21 cellular contexts compared by ENCODE assay signal in genomic region chr13:99066219-99066618, GRCh38.
DNase-seq lines count a peak whose midpoint lies in the region; ATAC-seq, FAIRE-seq and TF ChIP-seq lines count a peak whose summit lies in the region.
"Had no signal": no experiment of that assay in that cellular context is flagged by ENCODE, and none has a peak within 500 bp of the region (broad histone marks: within the 10 kb centered on the region; RNA-seq: fewer than 3 reads in every experiment).

No MANE protein-coding gene starts in this region.

- POLR2A ChIA-PET in HCT116 (lab: Charles Lee) = no interaction called here

- no peak overlapping the region for H2AFZ ChIP-seq in HCT116 (ENCODE audit: low read depth, low read length, poor library complexity, severe bottlenecking)
- no peak overlapping the region for H2AFZ ChIP-seq in neuronal stem cell (ENCODE audit: low read length)

- H2BK12ac ChIP-seq in neuronal stem cell (ENCODE audit: low read length) = no peak overlapping the region

- no peak overlapping the region for H4K8ac ChIP-seq in neuronal stem cell (ENCODE audit: low read depth, low read length)

- peak overlapping the region; percentile 7 for H3K4me3 Mint-ChIP-seq in activated naive CD8-positive, alpha-beta T cell treated with anti-CD3 and anti-CD28 coated beads, Interleukin-2, amount 50 U/mL, for 24 hours

- H3K79me2 ChIP-seq in HCT116 (ENCODE audit: insufficient read depth, low read length) = peaks cover 12% of the 10 kb centered on the region

- no peaks in the 10 kb centered on the region for H3K9me2 ChIP-seq in HCT116 (ENCODE audit: insufficient read depth)

- peak overlapping the region in 9 of 12 donors; percentile 5 to 78 (median 54) for H3K27ac ChIP-seq in heart left ventricle
- peak overlapping the region; percentile 69; the same call in 1 of the 2 replicates for H3K27ac ChIP-seq in HCT116 (ENCODE audit: low read depth, low read length)
- no peak overlapping the region for H3K27ac ChIP-seq in small intestine (ENCODE audit: low read depth in 1 of 2, low read length in 1 of 2)
- H3K27ac ChIP-seq in neuronal stem cell (replicated peaks; ENCODE audit: low read length) = no peak overlapping the region
- peak overlapping the region in 1 of 4 donors; percentile 81 for H3K27ac ChIP-seq in gastroesophageal sphincter
- H3K27ac ChIP-seq: foreskin keratinocyte, HL-60, pancreas, suprapubic skin had no signal

- H3K23ac ChIP-seq in neuronal stem cell (ENCODE audit: low read depth, low read length, poor library complexity) = no peak overlapping the region

- H3K4me2 ChIP-seq in HCT116 (ENCODE audit: low read length) (no peak overlapping the region), neuronal stem cell (ENCODE audit: insufficient read depth, low read length, poor library complexity, severe bottlenecking) (no peak overlapping the region)

- no peak overlapping the region for H2BK120ac ChIP-seq in neuronal stem cell (ENCODE audit: low read depth, low read length)

- no peak overlapping the region for H3K14ac ChIP-seq in neuronal stem cell (ENCODE audit: low read length)

- ATAC-seq in heart left ventricle (no peak), Right ventricle myocardium inferior (no peak), HCT116 (no peak), gastroesophageal sphincter (no peak)
- no peak for ATAC-seq in activated naive CD8-positive, alpha-beta T cell treated with anti-CD3 and anti-CD28 coated beads, Interleukin-2, amount 50 U/mL, for 24 hours

- intact Hi-C loops in heart left ventricle (cut with DNase I) = no loop called here
- intact Hi-C loops in Right ventricle myocardium inferior (cut with DNase I) = no loop called here
- intact Hi-C loops in HCT116 (cut with micrococcal nuclease) = no loop called here

- H3K27ac Mint-ChIP-seq in activated naive CD8-positive, alpha-beta T cell treated with anti-CD3 and anti-CD28 coated beads, Interleukin-2, amount 50 U/mL, for 24 hours = peak overlapping the region; percentile 3

- DNase-seq in heart left ventricle (no peak), Right ventricle myocardium inferior (ENCODE audit: missing footprints) (no peak), HCT116 (ENCODE audit: low read depth, low spot score) (no peak), small intestine (peak; percentile 37), NCI-H446 treated with DMSO at 0.1 percent for 48 hours (lab: John Stamatoyannopoulos, UW) (no peak), neuronal stem cell (ENCODE audit: low spot score) (no peak)
- DNase-seq in activated naive CD8-positive, alpha-beta T cell treated with anti-CD3 and anti-CD28 coated beads, Interleukin-2, amount 50 U/mL, for 24 hours = no peak
- DNase-seq: activated CD4-positive, alpha-beta T cell treated with anti-CD3 and anti-CD28 coated beads, Interleukin-2, amount 50 U/mL, for 48 hours; activated gamma-delta T cell treated with Interleukin-2 at 50 U/mL for 16 hours; cortex of kidney; GOT3; NCI-H1048; NCI-H2029 treated with DMSO at 0.1 percent for 48 hours; NCI-H510A; pancreas; stimulated activated CD4-positive, alpha-beta T cell treated with anti-CD3 and anti-CD28 coated beads, Interleukin-4, amount 100 ng/mL, for 1 hour had no signal

- TF ChIP-seq POLR2A in heart left ventricle (IDR thresholded peaks at IDR 0.05) = no peak
- no peak for TF ChIP-seq POLR2A in HCT116 (IDR thresholded peaks at IDR 0.05; ENCODE audit: borderline replicate concordance, extremely low read depth, insufficient read depth, insufficient read length)
- TF ChIP-seq POLR2A in gastroesophageal sphincter (IDR thresholded peaks at IDR 0.05) = no peak

- peak; percentile 81 for FAIRE-seq in small intestine (lab: Jason Lieb, UNC)
- FAIRE-seq: endothelial cell of umbilical vein, pancreas had no signal

- no peak overlapping the region for H3K18ac ChIP-seq in neuronal stem cell (ENCODE audit: low read length)

- no peak for TF ChIP-seq EP300 in gastroesophageal sphincter (IDR thresholded peaks at IDR 0.05)

- TF ChIP-seq CTCF in heart left ventricle (IDR thresholded peaks at IDR 0.05) (no peak), HCT116 (IDR thresholded peaks at IDR 0.05 in 2 of 3, conservative IDR thresholded peaks at IDR 0.05 in 1 of 3; ENCODE audit: borderline replicate concordance in 1 of 3, insufficient read depth in 1 of 3, low read depth in 2 of 3, low read length in 2 of 3) (no peak), gastroesophageal sphincter (IDR thresholded peaks at IDR 0.05) (no peak)

- no peaks in the 10 kb centered on the region for H3K79me1 ChIP-seq in neuronal stem cell (ENCODE audit: low read depth, low read length)

- no peaks in the 10 kb centered on the region for H3K27me3 Mint-ChIP-seq in activated naive CD8-positive, alpha-beta T cell treated with anti-CD3 and anti-CD28 coated beads, Interleukin-2, amount 50 U/mL, for 24 hours

- WGBS in heart left ventricle, 4 donors = 77 to 100% (median 94%) methylated on average over 1 of the region's 1 CpG
- 73 to 92% (median 84%) methylated on average over 1 of the region's 1 CpG for WGBS in small intestine, 3 donors
- WGBS in neuronal stem cell (ENCODE audit: extremely low coverage in 2 of 2, insufficient read length in 2 of 2, insufficient replicate concordance in 1 of 2), 2 donors = no CpG with 5 or more reads among the region's 1 CpG
- WGBS in gastroesophageal sphincter (ENCODE audit: low coverage in 1 of 2), 2 donors = 92 to 100% methylated on average over 1 of the region's 1 CpG

- H4K20me1 ChIP-seq in HCT116 (ENCODE audit: insufficient read depth) = no peaks in the 10 kb centered on the region

- RAD21 ChIA-PET in HCT116 (lab: Charles Lee; ENCODE audit: low non-redundant PET in 1 of 2, low total read pairs in 2 of 2, uncharacterized antibody in 2 of 2, unreplicated experiment in 2 of 2) = no interaction called here

- no peak overlapping the region for H2BK5ac ChIP-seq in neuronal stem cell (ENCODE audit: low read length)

- H3K9me3 ChIP-seq in heart left ventricle (no peaks in the 10 kb centered on the region), HCT116 (ENCODE audit: control insufficient read depth in 1 of 2, insufficient read depth in 1 of 2, low read depth in 1 of 2, low read length in 2 of 2) (peaks cover 0 to 4% of the 10 kb centered on the region in 2 experiments; a peak in 1 of 4 replicates), small intestine (ENCODE audit: control insufficient read depth, low read depth) (no peaks in the 10 kb centered on the region), neuronal stem cell (replicated peaks in 1 of 2; ENCODE audit: control insufficient read depth in 2 of 2, insufficient read depth in 1 of 2, low read depth in 1 of 2, low read length in 2 of 2) (no peaks in the 10 kb centered on the region), gastroesophageal sphincter (no peaks in the 10 kb centered on the region)
- H3K9me3 ChIP-seq: pancreas, suprapubic skin had no signal

- no TSS peak for BruUV-seq in HCT116 (replicated peaks; lab: Mats Ljungman, UMichigan)

- H3K9me3 Mint-ChIP-seq in activated naive CD8-positive, alpha-beta T cell treated with anti-CD3 and anti-CD28 coated beads, Interleukin-2, amount 50 U/mL, for 24 hours = no peaks in the 10 kb centered on the region

- no peak overlapping the region for H3K4ac ChIP-seq in neuronal stem cell (ENCODE audit: low read length)

- H3K36me3 Mint-ChIP-seq in activated naive CD8-positive, alpha-beta T cell treated with anti-CD3 and anti-CD28 coated beads, Interleukin-2, amount 50 U/mL, for 24 hours (ENCODE audit: low read depth) = peaks cover 10% of the 10 kb centered on the region

- no peak overlapping the region for H3K9ac ChIP-seq in HCT116 (ENCODE audit: low read length)
- no peak overlapping the region for H3K9ac ChIP-seq in neuronal stem cell (ENCODE audit: low read depth, low read length, poor library complexity)

- H3K4me3 ChIP-seq in heart left ventricle (peak overlapping the region in 3 of 12 donors; percentile 8 to 25 (median 24)), HCT116 (replicated peaks in 1 of 2; ENCODE audit: low read depth in 1 of 2, low read length in 2 of 2) (no peak overlapping the region), small intestine (ENCODE audit: low read depth in 1 of 2, low read length in 2 of 2) (no peak overlapping the region), neuronal stem cell (ENCODE audit: low read length in 2 of 2) (no peak overlapping the region), gastroesophageal sphincter (no peak overlapping the region)
- H3K4me3 ChIP-seq: pancreas, suprapubic skin had no signal

- CTCF ChIA-PET in HCT116 (lab: Charles Lee) = no interaction called here

- H3K36me3 ChIP-seq in heart left ventricle (no peaks in the 10 kb centered on the region), HCT116 (ENCODE audit: control insufficient read depth in 1 of 2, insufficient read depth in 2 of 2, low read length in 2 of 2) (no peaks in the 10 kb centered on the region; a peak in 1 of 4 replicates), small intestine (ENCODE audit: control insufficient read depth in 2 of 2, insufficient read depth in 2 of 2, low read length in 2 of 2) (no peaks in the 10 kb centered on the region), neuronal stem cell (replicated peaks in 1 of 2; ENCODE audit: control insufficient read depth in 2 of 2, insufficient read depth in 2 of 2, low read length in 2 of 2) (no peaks in the 10 kb centered on the region), gastroesophageal sphincter (no peaks in the 10 kb centered on the region)
- H3K36me3 ChIP-seq: pancreas, suprapubic skin had no signal

- no peak overlapping the region for H2AK5ac ChIP-seq in neuronal stem cell (ENCODE audit: low read depth, low read length)

- H3K4me1 ChIP-seq in heart left ventricle = peaks cover 0 to 41% (median 17%) of the 10 kb centered on the region in 12 donors
- peaks cover 20 to 39% of the 10 kb centered on the region in 2 experiments for H3K4me1 ChIP-seq in HCT116 (ENCODE audit: control insufficient read depth in 1 of 2, insufficient read depth in 2 of 2, low read length in 2 of 2)
- H3K4me1 ChIP-seq in small intestine (ENCODE audit: control insufficient read depth in 2 of 2, insufficient read depth in 1 of 2, low read depth in 1 of 2, low read length in 1 of 2) = peaks cover 5 to 6% of the 10 kb centered on the region in 2 donors
- no peaks in the 10 kb centered on the region for H3K4me1 ChIP-seq in neuronal stem cell (ENCODE audit: control insufficient read depth in 2 of 2, insufficient read depth in 1 of 2, low read depth in 1 of 2, low read length in 2 of 2)
- peaks cover 9 to 99% (median 25%) of the 10 kb centered on the region in 3 donors for H3K4me1 ChIP-seq in gastroesophageal sphincter

- no peak overlapping the region for H4K91ac ChIP-seq in neuronal stem cell (ENCODE audit: low read depth, low read length, poor library complexity)

- H3K4me1 Mint-ChIP-seq in activated naive CD8-positive, alpha-beta T cell treated with anti-CD3 and anti-CD28 coated beads, Interleukin-2, amount 50 U/mL, for 24 hours = peaks cover 60% of the 10 kb centered on the region

- H2BK15ac ChIP-seq in neuronal stem cell (ENCODE audit: low read length) = no peak overlapping the region

- TF ChIP-seq RAD21 in HCT116 (IDR thresholded peaks at IDR 0.05; ENCODE audit: low read depth) = no peak

- peaks cover 0 to 37% (median 0%) of the 10 kb centered on the region in 9 donors for H3K27me3 ChIP-seq in heart left ventricle
- no peaks in the 10 kb centered on the region for H3K27me3 ChIP-seq in HCT116 (ENCODE audit: insufficient read depth, low read length)
- H3K27me3 ChIP-seq in small intestine (ENCODE audit: control insufficient read depth in 2 of 2, insufficient read depth in 2 of 2, low read length in 2 of 2) = no peaks in the 10 kb centered on the region
- H3K27me3 ChIP-seq in neuronal stem cell (ENCODE audit: control insufficient read depth in 3 of 3, insufficient read depth in 3 of 3, low read depth in 1 of 3, low read length in 3 of 3) = peaks cover 0 to 5% (median 0%) of the 10 kb centered on the region in 3 experiments
- no peaks in the 10 kb centered on the region for H3K27me3 ChIP-seq in gastroesophageal sphincter
- H3K27me3 ChIP-seq: foreskin keratinocyte, pancreas, suprapubic skin had no signal

Comparison
In these comparisons a context has a peak if more than half of its experiments do, and no peak if none do; other contexts are left out.
1. H3K27ac ChIP-seq: peak in heart left ventricle (9 of 12) and HCT116 (single experiment); none in small intestine (0 of 2) and neuronal stem cell (single experiment).